8 cellular contexts compared by ENCODE assay signal in genomic region chr16:17469011-17469741, GRCh38. TPM values are rescaled to one million over a fixed set of nuclear protein-coding genes. Genes with fewer than 3 reads are reported as not detected.
DNase-seq lines count a peak whose midpoint lies in the region; ATAC-seq and TF ChIP-seq lines count a peak whose summit lies in the region.

No MANE protein-coding gene starts in this region.

- H3K36me3 Mint-ChIP-seq in activated CD4-positive, alpha-beta T cell treated with anti-CD3 and anti-CD28 coated beads for 36 hours (ENCODE audit: low read depth), result no peaks in the 10 kb centered on the region
- H3K36me3 Mint-ChIP-seq in activated naive CD4-positive, alpha-beta T cell treated with anti-CD3 and anti-CD28 coated beads, Interleukin-2, amount 50 U/mL, for 72 hours, result peaks cover 8 to 11% of the 10 kb centered on the region in 2 donors

- peak overlapping the region in 1 of 3 donors; percentile 13 for H3K27ac ChIP-seq in thyroid gland

- no peaks in the 10 kb centered on the region for H3K9me3 ChIP-seq in thyroid gland

- CTCF ChIA-PET in activated CD4-positive, alpha-beta T cell treated with anti-CD3 and anti-CD28 coated beads for 36 hours (lab: Charles Lee), result interaction anchor here (0.9 to 1.4 kb wide), 3 partner anchors 11 to 21 kb away, joined by 3 to 5 read pairs (median 5); no protein-coding TSS in a partner anchor

- H3K4me3 ChIP-seq in thyroid gland (replicated peaks in 1 of 3), result peak overlapping the region; percentile 32 to 56 (median 42)

- peaks cover 12 to 23% of the 10 kb centered on the region in 2 donors for H3K4me1 ChIP-seq in thyroid gland

- no peaks in the 10 kb centered on the region for H3K27me3 ChIP-seq in thyroid gland

- intact Hi-C loops in activated CD4-positive, alpha-beta T cell treated with anti-CD3 and anti-CD28 coated beads for 36 hours (cut with DNase I, micrococcal nuclease), result loop anchor here (1.0 to 10.0 kb wide), 5 partner anchors 52 to 275 kb away; no protein-coding TSS in a partner anchor
- intact Hi-C loops in left colon (cut with DNase I, micrococcal nuclease) (loop anchor here in 1 of 2 donors (5.0 to 10.0 kb wide), 2 partner anchors 164 to 272 kb away; no protein-coding TSS in a partner anchor), thyroid gland (cut with DNase I) (loop anchor here (5.0 kb wide), 1 partner anchor 277 kb away; no protein-coding TSS in a partner anchor)

- H3K27me3 Mint-ChIP-seq in activated CD4-positive, alpha-beta T cell treated with anti-CD3 and anti-CD28 coated beads for 36 hours, result no peaks in the 10 kb centered on the region

- no peaks in the 10 kb centered on the region for H3K36me3 ChIP-seq in thyroid gland

- peaks cover 46% of the 10 kb centered on the region for H3K4me1 Mint-ChIP-seq in activated CD4-positive, alpha-beta T cell treated with anti-CD3 and anti-CD28 coated beads for 36 hours

- no peaks in the 10 kb centered on the region for H3K9me3 Mint-ChIP-seq in activated CD4-positive, alpha-beta T cell treated with anti-CD3 and anti-CD28 coated beads for 36 hours (ENCODE audit: low read depth)
- no peaks in the 10 kb centered on the region for H3K9me3 Mint-ChIP-seq in activated naive CD4-positive, alpha-beta T cell treated with anti-CD3 and anti-CD28 coated beads, Interleukin-2, amount 50 U/mL, for 72 hours

- peak overlapping the region; percentile 79 for H3K4me3 Mint-ChIP-seq in activated CD4-positive, alpha-beta T cell treated with anti-CD3 and anti-CD28 coated beads for 36 hours

- peak overlapping the region; percentile 72 for H3K27ac Mint-ChIP-seq in activated CD4-positive, alpha-beta T cell treated with anti-CD3 and anti-CD28 coated beads for 36 hours
- peak overlapping the region; percentile 87 to 93 for H3K27ac Mint-ChIP-seq in activated naive CD4-positive, alpha-beta T cell treated with anti-CD3 and anti-CD28 coated beads, Interleukin-2, amount 50 U/mL, for 72 hours

- POLR2A ChIA-PET in activated CD4-positive, alpha-beta T cell treated with anti-CD3 and anti-CD28 coated beads for 36 hours (lab: Charles Lee), result no interaction called here

- 48 to 58% methylated on average over 17 to 18 of the region's 18 CpGs for WGBS in thyroid gland, 2 donors

- TF ChIP-seq CTCF in thyroid gland (IDR thresholded peaks at IDR 0.05), result no peak

- no peak for TF ChIP-seq POLR2A in thyroid gland (IDR thresholded peaks at IDR 0.05)

- no peak for DNase-seq in activated CD4-positive, alpha-beta T cell treated with anti-CD3 and anti-CD28 coated beads for 36 hours
- no peak for DNase-seq in activated CD4-positive, alpha-beta T cell treated with anti-CD3 and anti-CD28 coated beads, Interleukin-2, amount 50 U/mL, for 4 hours
- no peak for DNase-seq in activated naive CD4-positive, alpha-beta T cell treated with anti-CD3 and anti-CD28 coated beads, Interleukin-2, amount 50 U/mL, for 72 hours (ENCODE audit: low spot score in 2 of 2)
- DNase-seq in left colon (peak in 1 of 2 donors; percentile 28), thyroid gland (no peak), inferior parietal cortex (ENCODE audit: extremely low spot score) (no peak), G401 (ENCODE audit: low spot score) (no peak)

- in situ Hi-C loops in G401 (cut with HindIII; ENCODE audit: low sequenced_read_pairs), result no loop called here

- ATAC-seq in activated CD4-positive, alpha-beta T cell treated with anti-CD3 and anti-CD28 coated beads for 36 hours, result no peak
- peak; percentile 14 to 26 for ATAC-seq in activated naive CD4-positive, alpha-beta T cell treated with anti-CD3 and anti-CD28 coated beads, Interleukin-2, amount 50 U/mL, for 72 hours
- ATAC-seq in left colon (peak; percentile 35), HG02973 (IDR thresholded peaks at IDR 0.05; ENCODE audit: unreplicated experiment) (no peak)

RNA-seq across cellular contexts. Expression of gene XYLT1, which starts 1.6 kb away (rescaled TPM):
- 1 to 10 TPM; 5.1 to 6.2 TPM for total RNA-seq in activated CD4-positive, alpha-beta T cell treated with anti-CD3 and anti-CD28 coated beads for 36 hours
- 10 to 100 TPM in 1 of 2 donors, 1 to 10 TPM in 1; 4.6 to 12.9 TPM for total RNA-seq in activated naive CD4-positive, alpha-beta T cell treated with anti-CD3 and anti-CD28 coated beads, Interleukin-2, amount 50 U/mL, for 72 hours
- total RNA-seq in left colon (10 to 100 TPM; 24.2 to 28.6 TPM), thyroid gland (10 to 100 TPM in 3 of 4 donors, 1 to 10 TPM in 1; 5.6 to 14.9 (median 10.8) TPM)
- not detected in 2 replicates for total RNA-seq in G401 (2014; rRNA removed; shearing (Covaris generic))

Comparison
In these comparisons a context has a peak if more than half of its experiments do, and no peak if none do; other contexts are left out.
1. ATAC-seq: peak in activated naive CD4-positive, alpha-beta T cell treated with anti-CD3 and anti-CD28 coated beads, Interleukin-2, amount 50 U/mL, for 72 hours (2 of 2) and left colon (single experiment); none in activated CD4-positive, alpha-beta T cell treated with anti-CD3 and anti-CD28 coated beads for 36 hours (single experiment) and HG02973 (single experiment).